Comparison of ENCODE assay signal across 23 cellular contexts in the genomic region with DNA sequence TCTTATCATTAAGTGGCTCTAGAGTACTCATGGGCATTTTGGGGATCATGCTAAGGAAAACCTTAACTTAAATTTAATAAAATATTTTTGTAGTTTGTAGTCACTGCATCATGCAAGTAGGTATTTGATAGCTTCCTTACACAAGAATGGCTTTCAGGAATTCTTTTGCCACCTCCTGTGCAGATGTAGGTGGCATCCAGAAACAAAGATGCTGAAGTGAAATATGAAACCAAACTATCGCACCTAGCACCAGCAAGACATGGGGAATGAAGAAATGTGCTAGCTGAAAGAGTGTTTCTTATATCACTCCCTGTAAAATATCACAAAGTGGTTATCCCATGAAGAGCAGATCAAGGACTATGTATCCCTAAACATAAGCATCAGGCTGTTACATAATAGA.
"Had no signal": no experiment of that assay in that cellular context is flagged by ENCODE, and none has a peak within 500 bp of the region (broad histone marks: within the 10 kb centered on the region; RNA-seq: fewer than 3 reads in every experiment).

No MANE protein-coding gene starts in this region.

- H3K4me3 ChIP-seq: colonic mucosa, esophagus squamous epithelium, gastrocnemius medialis, heart right ventricle, left lung, lower lobe of right lung, mucosa of descending colon had no signal

- H3K36me3 ChIP-seq: colonic mucosa, esophagus squamous epithelium, gastrocnemius medialis, heart right ventricle, left lung, lower lobe of right lung had no signal

- H3K27ac ChIP-seq: colonic mucosa, epithelial cell of prostate, esophagus squamous epithelium, gastrocnemius medialis, heart right ventricle, left lung, lower lobe of right lung had no signal

- H3K27me3 ChIP-seq: colonic mucosa, esophagus squamous epithelium, gastrocnemius medialis, heart right ventricle, left lung had no signal

- H3K4me1 ChIP-seq: colonic mucosa, esophagus squamous epithelium, gastrocnemius medialis, heart right ventricle, left lung, lower lobe of right lung had no signal

- H3K9me3 ChIP-seq: colonic mucosa, esophagus squamous epithelium, gastrocnemius medialis, lower lobe of right lung had no signal

- DNase-seq: colonic mucosa; cortex of kidney; effector CD8-positive, alpha-beta T cell; effector memory CD8-positive, alpha-beta T cell; endodermal cell; erythroblast; esophagus squamous epithelium; foreskin fibroblast; foreskin melanocyte; gastrocnemius medialis; glutamatergic neuron; head of caudate nucleus; heart right ventricle; hippocampal formation; left cardiac atrium; left lung; left ventricle myocardium superior; lower lobe of right lung; mesenchymal stem cell; mucosa of descending colon; naive B cell; naive thymus-derived CD8-positive, alpha-beta T cell had no signal
